14 cellular contexts compared by ENCODE assay signal in the genomic region with DNA sequence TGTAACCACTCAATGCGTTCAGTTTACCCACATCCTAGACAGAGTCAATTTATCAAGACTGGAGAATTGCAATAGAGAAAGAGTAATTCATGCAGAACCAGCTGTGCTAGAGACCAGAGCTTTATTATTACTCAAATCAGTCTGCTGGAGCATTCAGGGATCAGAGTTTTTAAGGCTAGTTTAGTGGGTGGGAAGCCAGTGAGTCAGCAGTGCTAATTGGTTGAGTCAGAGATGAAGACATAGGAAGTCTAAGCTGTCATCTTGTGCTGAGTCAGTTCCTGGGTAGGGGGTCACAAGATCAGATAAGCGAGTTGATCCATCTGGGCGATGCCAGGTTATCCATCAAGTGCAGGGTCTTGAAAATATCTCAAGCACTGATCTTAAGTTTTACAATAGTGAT.
DNase-seq lines count a peak whose midpoint lies in the region; ATAC-seq and TF ChIP-seq lines count a peak whose summit lies in the region.
"Had no signal": no experiment of that assay in that cellular context is flagged by ENCODE, and none has a peak within 500 bp of the region (broad histone marks: within the 10 kb centered on the region; RNA-seq: fewer than 3 reads in every experiment).

No MANE protein-coding gene starts in this region.

- no peaks in the 10 kb centered on the region for H3K36me3 ChIP-seq in fibroblast of lung (ENCODE audit: control insufficient read depth, insufficient read depth, low read length)

- H3K9me3 Mint-ChIP-seq in activated naive CD4-positive, alpha-beta T cell treated with anti-CD3 and anti-CD28 coated beads, Interleukin-2, amount 50 U/mL, for 72 hours, result peaks cover 3 to 7% of the 10 kb centered on the region in 2 donors

- no peak overlapping the region for H3K9ac ChIP-seq in fibroblast of lung (ENCODE audit: insufficient read depth, low read length)

- no peak overlapping the region for H3K27ac Mint-ChIP-seq in activated naive CD4-positive, alpha-beta T cell treated with anti-CD3 and anti-CD28 coated beads, Interleukin-2, amount 50 U/mL, for 72 hours
- H3K27ac Mint-ChIP-seq: activated T-cell treated with anti-CD3 and anti-CD28 coated beads, Interleukin-2, amount 50 U/mL, for 72 hours; immature natural killer cell; naive B cell; WTC11 had no signal

- H2AFZ ChIP-seq in fibroblast of lung (ENCODE audit: low read length), result no peak overlapping the region

- H3K4me2 ChIP-seq in fibroblast of lung (ENCODE audit: extremely low read depth, insufficient read depth, low read length), result no peak overlapping the region

- CTCF ChIA-PET in RWPE1 (lab: Yijun Ruan, JAX), result no interaction called here

- no peak for ATAC-seq in HG03439 (IDR thresholded peaks at IDR 0.05; ENCODE audit: unreplicated experiment)
- ATAC-seq in activated naive CD4-positive, alpha-beta T cell treated with anti-CD3 and anti-CD28 coated beads, Interleukin-2, amount 50 U/mL, for 72 hours, result no peak
- ATAC-seq: activated T-cell treated with anti-CD3 and anti-CD28 coated beads, Interleukin-2, amount 50 U/mL, for 72 hours; WTC11 had no signal

- TF ChIP-seq CTCF in HFF-Myc (IDR thresholded peaks at IDR 0.05; ENCODE audit: low read depth, low read length, missing control alignments) (no peak), RWPE1 (conservative IDR thresholded peaks at IDR 0.05; ENCODE audit: low read depth) (no peak), fibroblast of lung (conservative IDR thresholded peaks at IDR 0.05 in 1 of 2, IDR thresholded peaks at IDR 0.05 in 1 of 2; ENCODE audit: low read depth in 1 of 2, low read length in 2 of 2) (no peak)

- H3K27ac ChIP-seq in RWPE1, result no peak overlapping the region
- no peak overlapping the region for H3K27ac ChIP-seq in fibroblast of lung (ENCODE audit: insufficient read depth, low read length)

- no peaks in the 10 kb centered on the region for H3K9me3 ChIP-seq in fibroblast of lung (ENCODE audit: control insufficient read depth, insufficient read depth, low read depth, low read length)

- DNase-seq in A172 (ENCODE audit: low spot score) (peak; percentile 100), HFF-Myc (ENCODE audit: extremely low read depth, low read depth) (peak; percentile 31), RWPE1 (ENCODE audit: low spot score) (peak; percentile 30), fibroblast of lung (ENCODE audit: low read depth in 2 of 2) (peak; percentile 94 to 98), iPS-NIHi7 (ENCODE audit: extremely low spot score) (no peak), amniotic stem cell (lab: John Stamatoyannopoulos, UW) (no peak)
- DNase-seq in activated naive CD4-positive, alpha-beta T cell treated with anti-CD3 and anti-CD28 coated beads, Interleukin-2, amount 50 U/mL, for 72 hours (ENCODE audit: low spot score in 2 of 2), result no peak
- DNase-seq: activated T-cell treated with anti-CD3 and anti-CD28 coated beads, Interleukin-2, amount 50 U/mL, for 72 hours; immature natural killer cell; Kasumi-1; naive B cell; Right ventricle myocardium superior had no signal

- H4K20me1 ChIP-seq in fibroblast of lung (ENCODE audit: control insufficient read depth, extremely low read depth, insufficient read depth, low read length), result no peaks in the 10 kb centered on the region

- no peaks in the 10 kb centered on the region for H3K27me3 ChIP-seq in fibroblast of lung (ENCODE audit: control insufficient read depth, insufficient read depth, low read length)

- H3K4me3 ChIP-seq in HFF-Myc (replicated peaks; ENCODE audit: low read depth, low read length), result no peak overlapping the region
- H3K4me3 ChIP-seq in fibroblast of lung (replicated peaks in 1 of 4; ENCODE audit: control extremely low read depth in 1 of 4, insufficient read depth in 1 of 4, low read depth in 3 of 4, low read length in 4 of 4), result no peak overlapping the region

- no peaks in the 10 kb centered on the region for H3K4me1 ChIP-seq in fibroblast of lung (ENCODE audit: control insufficient read depth, extremely low read depth, insufficient read depth, low read length)

- H3K79me2 ChIP-seq in fibroblast of lung (ENCODE audit: control insufficient read depth, insufficient read depth, low read length), result no peaks in the 10 kb centered on the region

- POLR2A ChIA-PET in RWPE1 (lab: Yijun Ruan, JAX; ENCODE audit: low non-redundant PET), result no interaction called here

- H3K36me3 Mint-ChIP-seq in activated naive CD4-positive, alpha-beta T cell treated with anti-CD3 and anti-CD28 coated beads, Interleukin-2, amount 50 U/mL, for 72 hours, result no peaks in the 10 kb centered on the region
- H3K36me3 Mint-ChIP-seq: immature natural killer cell, WTC11 had no signal

Comparison
In these comparisons a context has a peak if more than half of its experiments do, and no peak if none do; other contexts are left out.
1. DNase-seq: peak in A172 (single experiment), HFF-Myc (single experiment), RWPE1 (single experiment) and fibroblast of lung (2 of 2); none in iPS-NIHi7 (single experiment), amniotic stem cell (single experiment) and activated naive CD4-positive, alpha-beta T cell treated with anti-CD3 and anti-CD28 coated beads, Interleukin-2, amount 50 U/mL, for 72 hours (0 of 2).